In the genomic region with DNA sequence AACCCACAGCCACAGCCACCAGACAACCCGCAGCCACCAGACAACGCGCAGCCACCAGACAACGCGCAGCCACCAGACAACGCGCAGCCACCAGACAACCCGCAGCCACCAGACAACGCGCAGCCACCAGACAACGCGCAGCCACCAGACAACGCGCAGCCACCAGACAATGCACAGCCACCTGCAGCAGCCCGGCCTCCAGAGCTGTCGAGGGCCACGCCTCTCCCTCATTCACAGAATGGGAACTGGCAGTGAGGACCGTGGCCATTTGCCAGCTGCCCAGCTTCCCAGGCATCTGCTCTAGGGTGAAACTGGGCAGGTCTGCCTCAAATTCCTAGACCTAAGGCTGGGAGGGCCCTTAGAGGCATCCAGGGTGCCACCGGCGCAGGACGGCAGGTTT, we compare ENCODE assay signal across 7 cellular contexts. TPM values are rescaled to one million over a fixed set of nuclear protein-coding genes. Genes with fewer than 3 reads are reported as not detected.
DNase-seq lines count a peak whose midpoint lies in the region; ATAC-seq and TF ChIP-seq lines count a peak whose summit lies in the region.
"Not testable (repeated sequence)": the region's sequence is repeated elsewhere in the genome, so short reads cannot be mapped to it uniquely, and the experiment has no call there.

No MANE protein-coding gene starts in this region.

- H3K4me3 ChIP-seq in left lung; lung; thyroid gland (replicated peaks in 1 of 3): not testable (repeated sequence)

- H3K4me1 ChIP-seq in left lung; lung (ENCODE audit: control insufficient read depth in 2 of 2, insufficient read depth in 2 of 2, low read length in 2 of 2); thyroid gland: not testable (repeated sequence)

- not testable (repeated sequence) for H3K36me3 ChIP-seq in left lung; lung (ENCODE audit: control insufficient read depth in 2 of 2, insufficient read depth in 2 of 2, low read length in 2 of 2); thyroid gland

- H3K27ac ChIP-seq in left lung; lung (ENCODE audit: low read depth in 1 of 2, low read length in 1 of 2); thyroid gland: not testable (repeated sequence)

- not testable (repeated sequence) for H3K9me3 ChIP-seq in left lung; lung (ENCODE audit: control insufficient read depth in 2 of 2, insufficient read depth in 1 of 2, low read length in 1 of 2); thyroid gland

- TF ChIP-seq POLR2A in thyroid gland (IDR thresholded peaks at IDR 0.05) = not testable (repeated sequence)

- DNase-seq in COLO668 (lab: John Stamatoyannopoulos, UW; ENCODE audit: unreplicated experiment) = peak; percentile 31
- DNase-seq in NCI-H1092 treated with DMSO at 0.1 percent for 48 hours (lab: John Stamatoyannopoulos, UW) = peak; percentile 9
- DNase-seq in NCI-H69 (lab: John Stamatoyannopoulos, UW) = peak; percentile 43
- DNase-seq in Right ventricle myocardium inferior (ENCODE audit: missing footprints); left lung: not testable (repeated sequence)
- DNase-seq in lung (ENCODE audit: low spot score) = peak; percentile 53
- peak; percentile 58 to 60 for DNase-seq in thyroid gland

- WGBS in lung, 2 donors = 79 to 84% methylated on average over 20 to 21 of the region's 21 CpGs
- WGBS in thyroid gland, 2 donors = 60% methylated on average over 3 of the region's 21 CpGs; no CpG with 5 or more reads in 1 of the 2 donors

- ATAC-seq in Right ventricle myocardium inferior = peak; percentile 19
- ATAC-seq in left lung = peak; percentile 68
- not testable (repeated sequence) for ATAC-seq in lung (ENCODE audit: insufficient read depth, low FRiP score)

- intact Hi-C loops in Right ventricle myocardium inferior (cut with DNase I); left lung (cut with DNase I); thyroid gland (cut with DNase I): not testable (repeated sequence)

- H3K27me3 ChIP-seq in left lung; lung (ENCODE audit: control insufficient read depth, insufficient read depth); thyroid gland: not testable (repeated sequence)

- not testable (repeated sequence) for TF ChIP-seq CTCF in left lung (IDR thresholded peaks at IDR 0.05); lung (IDR thresholded peaks at IDR 0.05; ENCODE audit: control extremely low read depth, extremely low read depth); thyroid gland (IDR thresholded peaks at IDR 0.05)

RNA-seq across cellular contexts. Expression of a gene that starts 27.6 kb away (rescaled TPM):
- total RNA-seq in Right ventricle myocardium inferior (7.0 TPM), left lung (100 to 1,000 TPM in 1 of 2 donors, 10 to 100 TPM in 1; 40.6 to 108 TPM), lung (10 to 100 TPM; 44.1 to 54.2 TPM), thyroid gland (10 to 100 TPM in 3 of 4 donors, 1 to 10 TPM in 1; 9.4 to 25.8 (median 21.8) TPM)
- 10 to 100 TPM; 17.7 to 52.4 TPM for polyA plus RNA-seq in lung

RNA-seq across cellular contexts. Expression of a gene that starts 41.1 kb away (rescaled TPM):
- total RNA-seq in Right ventricle myocardium inferior = 46.1 TPM
- 10 to 100 TPM; 42.5 to 42.9 TPM for total RNA-seq in left lung
- total RNA-seq in lung = 10 to 100 TPM; 30.7 to 46.6 TPM
- polyA plus RNA-seq in lung = 10 to 100 TPM; 24.1 to 35.1 TPM
- 10 to 100 TPM; 33.9 to 45.1 (median 40.0) TPM for total RNA-seq in thyroid gland
